In genomic region chr20:43700627-43701026, GRCh38 we compare ENCODE assay signal across 2 cellular contexts.
A peak's percentile ranks its signal among the peaks of the same experiment; 100 is the strongest.
TF ChIP-seq lines count a peak whose summit lies in the region.

No MANE protein-coding gene starts in this region.

TF ChIP-seq in HEK293, 187 proteins besides CTCF, POLR2A, EP300 and RAD21:
- TF ChIP-seq ZNF426 (tag by site-specific recombination; IDR thresholded peaks at IDR 0.05) = no peak
- no peak for TF ChIP-seq ZFP41 (tag by site-specific recombination; IDR thresholded peaks at IDR 0.05; ENCODE audit: borderline replicate concordance)
- TF ChIP-seq ZNF768 (tag by site-specific recombination; IDR thresholded peaks at IDR 0.05) = peak; percentile 82; the same call in 1 of the 2 replicates
- no peak for TF ChIP-seq ZNF223 (tag by site-specific recombination; IDR thresholded peaks at IDR 0.05)

TF ChIP-seq in K562, 482 proteins besides CTCF, POLR2A, EP300 and RAD21:
- TF ChIP-seq NFATC3 (IDR thresholded peaks at IDR 0.05) (no peak), ADNP (tag; IDR thresholded peaks at IDR 0.05) (no peak), ATF2 (CRISPR knock-in tag; IDR thresholded peaks at IDR 0.05) (no peak), NFXL1 (CRISPR knock-in tag; IDR thresholded peaks at IDR 0.05) (no peak), BRD4 (IDR thresholded peaks at IDR 0.05) (no peak), ZNF445 (CRISPR knock-in tag; IDR thresholded peaks at IDR 0.05; ENCODE audit: low read depth) (no peak), PML (IDR thresholded peaks at IDR 0.05; ENCODE audit: low read length) (no peak), BRF1 (IDR thresholded peaks at IDR 0.05; ENCODE audit: borderline replicate concordance, extremely low read depth, insufficient read length) (no peak), TCF3 (CRISPR knock-in tag; IDR thresholded peaks at IDR 0.05) (no peak), PURB (CRISPR knock-in tag; IDR thresholded peaks at IDR 0.05; ENCODE audit: low read depth) (no peak), ELK1 (CRISPR knock-in tag; IDR thresholded peaks at IDR 0.05) (no peak), GTF3C2 (IDR thresholded peaks at IDR 0.05; ENCODE audit: borderline replicate concordance, extremely low read depth, insufficient read length) (no peak), ZFP36 (IDR thresholded peaks at IDR 0.05; ENCODE audit: low read depth, low read length, partially characterized antibody) (peak; percentile 67), MCM2 (IDR thresholded peaks at IDR 0.05; ENCODE audit: low read depth) (no peak), POLR2AphosphoS2 (IDR thresholded peaks at IDR 0.05; ENCODE audit: low read length) (no peak), RBM25 (IDR thresholded peaks at IDR 0.05; ENCODE audit: low read depth, low read length, severe bottlenecking) (peak; percentile 70), BACH1 (tag; IDR thresholded peaks at IDR 0.05) (no peak), MCM3 (IDR thresholded peaks at IDR 0.05) (no peak), KDM1A (IDR thresholded peaks at IDR 0.05) (peak; percentile 25 to 41; a peak in 1 of 4 replicates), POLR2H (tag; IDR thresholded peaks at IDR 0.05; ENCODE audit: low read depth) (no peak), BCOR (IDR thresholded peaks at IDR 0.05) (peak; percentile 87), ZNF830 (CRISPR knock-in tag; IDR thresholded peaks at IDR 0.05) (no peak), TBP (optimal IDR thresholded peaks at IDR 0.05; ENCODE audit: low read depth, low read length) (no peak), SMARCA5 (IDR thresholded peaks at IDR 0.05) (0 out of 2 replicates have a peak, but pooled peaks have one; percentile 25), HNRNPUL1 (IDR thresholded peaks at IDR 0.05; ENCODE audit: low read length) (no peak), SMARCC2 (IDR thresholded peaks at IDR 0.05; ENCODE audit: low read depth) (no peak), SMC3 (conservative IDR thresholded peaks at IDR 0.05; ENCODE audit: insufficient read depth, low read depth, low read length) (no peak), E2F4 (CRISPR knock-in tag; IDR thresholded peaks at IDR 0.05; ENCODE audit: low read depth) (no peak), MED1 (CRISPR knock-in tag; IDR thresholded peaks at IDR 0.05; ENCODE audit: borderline replicate concordance) (no peak), ETS2 (tag; IDR thresholded peaks at IDR 0.05; ENCODE audit: borderline replicate concordance, poor library complexity, severe bottlenecking) (no peak), ZNF668 (CRISPR knock-in tag; IDR thresholded peaks at IDR 0.05) (no peak)
